22 cellular contexts compared by ENCODE assay signal in the genomic region with DNA sequence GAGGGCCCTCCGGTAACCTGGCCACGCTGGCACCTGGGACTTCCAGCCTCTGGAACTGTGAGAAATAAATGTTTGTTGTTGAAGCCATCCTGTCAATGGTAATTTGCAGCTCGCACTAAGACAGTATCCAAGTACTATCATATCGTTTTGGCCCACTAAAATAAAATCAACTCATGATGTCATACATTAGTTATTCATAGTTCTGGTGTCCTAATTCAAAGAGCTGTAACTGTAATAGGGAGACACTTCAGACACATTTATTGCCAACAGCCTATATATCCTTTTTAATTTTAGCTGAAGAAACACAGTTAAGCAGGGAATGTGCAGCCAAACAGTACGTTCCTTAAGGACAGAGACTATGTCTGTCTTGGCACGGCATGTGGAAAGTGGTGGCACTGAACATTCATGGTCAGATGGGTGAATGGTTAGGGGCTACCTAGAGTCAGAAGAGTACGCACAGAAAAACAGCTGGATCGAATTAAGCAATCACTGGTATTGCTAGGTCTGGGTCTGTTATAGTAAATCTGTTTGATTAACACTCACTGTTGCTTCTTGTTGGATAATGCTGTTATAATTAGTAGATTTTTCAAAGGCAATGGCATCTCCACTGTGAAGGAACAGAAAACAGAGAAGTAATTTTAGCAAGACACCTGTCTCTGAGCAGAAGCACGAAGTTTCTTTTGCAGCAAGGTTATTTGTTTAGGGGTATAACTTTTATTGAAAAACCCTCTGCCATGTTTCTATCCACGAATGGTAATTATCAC. TPM values are rescaled to one million over a fixed set of nuclear protein-coding genes. Genes with fewer than 3 reads are reported as not detected.
"Had no signal": no experiment of that assay in that cellular context is flagged by ENCODE, and none has a peak within 500 bp of the region (broad histone marks: within the 10 kb centered on the region; RNA-seq: fewer than 3 reads in every experiment).

No MANE protein-coding gene starts in this region.

- H3K36me3 ChIP-seq: lower lobe of right lung, prostate gland, tibial artery, upper lobe of left lung, uterus had no signal

- H3K4me1 ChIP-seq: foreskin keratinocyte, lower lobe of right lung, parathyroid adenoma, prostate gland, tibial artery, upper lobe of left lung, uterus had no signal

- H3K27ac ChIP-seq: foreskin keratinocyte, lower lobe of right lung, parathyroid adenoma, prostate gland, tibial artery, upper lobe of left lung, uterus had no signal

- H2AFZ ChIP-seq: parathyroid adenoma had no signal

- FAIRE-seq: colon, islet of Langerhans had no signal

- DNase-seq: cerebellar nuclear complex; dermis blood vessel endothelial cell; erythroblast; foreskin keratinocyte; head of caudate nucleus; kidney glomerular epithelial cell; lower lobe of right lung; mesendoderm; naive thymus-derived CD4-positive, alpha-beta T cell; nephron progenitor cell; retina; stimulated activated CD4-positive, alpha-beta T cell treated with anti-CD3 and anti-CD28 coated beads, Interleukin-4, amount 100 ng/mL, for 1 hour; stimulated activated CD8-positive, alpha-beta memory T cell treated with anti-CD3 and anti-CD28 coated beads, Interleukin-4, amount 100 ng/mL, for 48 hours; stimulated activated naive CD8-positive, alpha-beta T cell treated with anti-CD3 and anti-CD28 coated beads, Interleukin-15, Interleukin-2, amounts not matched to agents 100 U/mL and 50 U/mL, for 24 hours; upper lobe of left lung; uterus had no signal

- H3K79me2 ChIP-seq: parathyroid adenoma had no signal

- H3K27me3 ChIP-seq: foreskin keratinocyte, tibial artery, upper lobe of left lung, uterus had no signal

- H3K4me3 ChIP-seq: lower lobe of right lung, prostate gland, tibial artery, upper lobe of left lung, uterus had no signal

- H3K9ac ChIP-seq: parathyroid adenoma had no signal

- ATAC-seq: foreskin keratinocyte; lower lobe of right lung; naive thymus-derived CD4-positive, alpha-beta T cell; stimulated activated effector memory CD8-positive, alpha-beta T cell treated with anti-CD3 and anti-CD28 coated beads, Interleukin-12 subunit alpha, Interleukin-12 subunit beta, amount 100 ng/mL, for 72 hours; stimulated activated naive CD8-positive, alpha-beta T cell treated with anti-CD3 and anti-CD28 coated beads, Interleukin-15, Interleukin-2, amounts not matched to agents 100 U/mL and 50 U/mL, for 24 hours had no signal

- H3K9me3 ChIP-seq: lower lobe of right lung, prostate gland, tibial artery, upper lobe of left lung, uterus had no signal

RNA-seq across cellular contexts. Expression of a gene that starts 41.3 kb away (rescaled TPM):
- total RNA-seq: lower lobe of right lung, prostate gland had no signal
- polyA plus RNA-seq: naive thymus-derived CD4-positive, alpha-beta T cell had no signal

RNA-seq across cellular contexts. Expression of a gene that starts 46.3 kb away (rescaled TPM):
- total RNA-seq: lower lobe of right lung had no signal
- polyA plus RNA-seq: naive thymus-derived CD4-positive, alpha-beta T cell had no signal
